Comparison of ENCODE assay signal across 8 cellular contexts in the genomic region with DNA sequence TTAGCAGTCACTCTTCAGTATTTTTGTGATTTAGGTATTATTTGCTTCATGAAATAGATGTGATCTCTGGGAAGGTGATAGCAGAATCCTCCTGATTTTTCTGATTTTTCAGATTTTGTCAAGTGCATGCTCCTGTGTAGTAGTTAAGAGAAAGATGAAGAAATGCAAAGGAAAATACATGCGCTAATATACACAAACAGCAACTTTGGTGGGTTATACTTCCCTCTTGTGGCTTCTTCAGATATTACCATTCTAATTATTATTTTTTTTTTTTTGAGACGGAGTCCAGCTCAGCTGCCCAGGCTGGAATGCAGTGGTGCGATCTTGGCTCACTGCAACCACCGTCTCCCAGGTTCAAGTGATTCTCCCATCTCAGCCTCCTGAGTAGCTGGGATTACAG. TPM values are rescaled to one million over a fixed set of nuclear protein-coding genes. Genes with fewer than 3 reads are reported as not detected.
A peak's percentile ranks its signal among the peaks of the same experiment; 100 is the strongest.
DNase-seq lines count a peak whose midpoint lies in the region; ATAC-seq, FAIRE-seq and TF ChIP-seq lines count a peak whose summit lies in the region.

No MANE protein-coding gene starts in this region.

- peak in 3 of 4 donors; percentile 33 to 61 (median 39) for ATAC-seq in heart left ventricle
- ATAC-seq in HG03175 (IDR thresholded peaks at IDR 0.05; ENCODE audit: unreplicated experiment): peak; percentile 57
- peak; percentile 66 for ATAC-seq in WTC11
- ATAC-seq in HG02970 (IDR thresholded peaks at IDR 0.05; ENCODE audit: low FRiP score, unreplicated experiment): no peak

- CTCF ChIA-PET in WTC11 (lab: Charles Lee): interaction anchor here (0.5 to 2.1 kb wide), 13 partner anchors 9 to 269 kb away, joined by 3 to 9 read pairs (median 4); no protein-coding TSS in a partner anchor

- POLR2A ChIA-PET in WTC11 (lab: Charles Lee): no interaction called here

- no peak overlapping the region for H3K4me3 Mint-ChIP-seq in WTC11

- H3K4me2 ChIP-seq in hepatocyte: no peak overlapping the region

- H3K4me3 ChIP-seq in heart left ventricle: peak overlapping the region in 1 of 12 donors; percentile 30
- no peak overlapping the region for H3K4me3 ChIP-seq in hepatocyte

- TF ChIP-seq CTCF in heart left ventricle (IDR thresholded peaks at IDR 0.05) (peak; percentile 30 to 63 (median 48)), WTC11 (IDR thresholded peaks at IDR 0.05) (no peak; the same call in none of the 2 replicates), hepatocyte (IDR thresholded peaks at IDR 0.05; ENCODE audit: poor library complexity) (peak; percentile 56)

- H3K36me3 ChIP-seq in heart left ventricle (peaks cover 0 to 33% (median 0%) of the 10 kb centered on the region in 9 donors), hepatocyte (replicated peaks; ENCODE audit: insufficient read depth, low read depth) (no peaks in the 10 kb centered on the region)

- FAIRE-seq in urothelium cell line (lab: Jason Lieb, UNC): no peak

- H3K27ac ChIP-seq in heart left ventricle (peak overlapping the region in 1 of 12 donors; percentile 90), hepatocyte (no peak overlapping the region)

- TF ChIP-seq POLR2A in heart left ventricle (IDR thresholded peaks at IDR 0.05): no peak

- no peaks in the 10 kb centered on the region for H3K9me2 ChIP-seq in hepatocyte (replicated peaks; ENCODE audit: insufficient read depth)

- H3K4me1 ChIP-seq in heart left ventricle (peaks cover 0 to 64% (median 0%) of the 10 kb centered on the region in 12 donors), hepatocyte (ENCODE audit: insufficient read depth) (no peaks in the 10 kb centered on the region)

- H3K27me3 ChIP-seq in heart left ventricle (no peaks in the 10 kb centered on the region), hepatocyte (no peaks in the 10 kb centered on the region)

- no peak overlapping the region for H3K27ac Mint-ChIP-seq in WTC11

- intact Hi-C loops in heart left ventricle (cut with DNase I): loop anchor here in 1 of 10 donors (10.0 kb wide), 2 partner anchors 134 to 454 kb away; no protein-coding TSS in a partner anchor
- intact Hi-C loops in cardiac septum (cut with DNase I): no loop called here

- no peaks in the 10 kb centered on the region for H3K27me3 Mint-ChIP-seq in WTC11 (ENCODE audit: low read depth)

- H3K9me3 ChIP-seq in heart left ventricle: no peaks in the 10 kb centered on the region
- no peaks in the 10 kb centered on the region for H3K9me3 ChIP-seq in hepatocyte (ENCODE audit: low read depth)

- H2AFZ ChIP-seq in hepatocyte: no peak overlapping the region

- H3K9me3 Mint-ChIP-seq in WTC11: no peaks in the 10 kb centered on the region

- DNase-seq in heart left ventricle (no peak), cardiac septum (ENCODE audit: low spot score) (no peak), WTC11 (ENCODE audit: low spot score) (no peak), hepatocyte (ENCODE audit: low spot score) (peak; percentile 32), urothelium cell line (ENCODE audit: low spot score) (peak; percentile 28), T-helper 9 cell (no peak)

- WGBS in heart left ventricle, 4 donors: 47 to 56% (median 52%) methylated on average over 4 of the region's 4 CpGs
- WGBS in hepatocyte (ENCODE audit: low lambda C conversion rate, missing lambda C conversion rate): 63% methylated on average over 4 of the region's 4 CpGs

- H3K79me2 ChIP-seq in hepatocyte: peaks cover 14% of the 10 kb centered on the region

- no peaks in the 10 kb centered on the region for H3K4me1 Mint-ChIP-seq in WTC11

- H3K36me3 Mint-ChIP-seq in WTC11: peaks cover 76% of the 10 kb centered on the region

- no peaks in the 10 kb centered on the region for H4K20me1 ChIP-seq in hepatocyte (ENCODE audit: insufficient read depth, poor library complexity, severe bottlenecking)

TF ChIP-seq in WTC11, 78 proteins besides CTCF, POLR2A, EP300 and RAD21:
- 0 out of 2 replicates have a peak, but pooled peaks have one; percentile 27 for TF ChIP-seq ZNF121 (CRISPR knock-in tag; IDR thresholded peaks at IDR 0.05)
- TF ChIP-seq CREM (CRISPR knock-in tag; IDR thresholded peaks at IDR 0.05): no peak

RNA-seq across cellular contexts. Expression of a gene that starts 31.7 kb away (rescaled TPM):
- total RNA-seq in heart left ventricle: 10 to 100 TPM in 1 of 9 donors, 1 to 10 TPM in 8; 1.3 to 27.8 (median 1.8) TPM
- 1 to 10 TPM in 1 of 2 donors, under 1 TPM in 1; 0.27 to 1.9 TPM for polyA plus RNA-seq in heart left ventricle
- total RNA-seq in cardiac septum: 3.0 TPM
- total RNA-seq in WTC11 (2021): 220 to 233 TPM (median 223 TPM) in 3 replicates
- 20.5 and 30.8 TPM in 2 replicates for total RNA-seq in hepatocyte
- polyA plus RNA-seq in hepatocyte: 7.5 and 12.9 TPM in 2 replicates

Comparison
In these comparisons a context has a peak if more than half of its experiments do, and no peak if none do; other contexts are left out.
1. DNase-seq: peak in hepatocyte (single experiment) and urothelium cell line (single experiment); none in heart left ventricle (0 of 5), cardiac septum (single experiment), WTC11 (single experiment) and T-helper 9 cell (single experiment).